11 cellular contexts compared by ENCODE assay signal in the genomic region with DNA sequence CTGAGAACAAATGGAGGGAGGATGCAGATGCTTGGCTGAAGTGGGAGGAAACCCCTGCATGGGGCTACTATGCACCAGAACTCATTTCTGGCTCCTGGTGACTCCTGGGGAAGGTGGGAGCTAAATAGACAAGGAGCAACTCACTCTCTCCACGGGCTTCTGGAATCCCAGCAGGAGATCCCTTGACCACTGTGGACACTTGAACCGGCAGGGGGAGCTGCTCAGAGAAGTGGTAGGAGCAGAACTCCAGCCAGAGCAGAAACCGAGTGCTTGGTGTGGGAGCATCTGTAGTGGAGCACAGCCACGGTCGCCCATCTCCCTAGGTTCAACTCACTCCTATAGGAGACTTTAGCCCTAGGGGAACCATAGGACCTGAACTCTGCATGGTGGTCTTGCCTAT.
DNase-seq lines count a peak whose midpoint lies in the region; ATAC-seq lines count a peak whose summit lies in the region.
"Had no signal": no experiment of that assay in that cellular context is flagged by ENCODE, and none has a peak within 500 bp of the region (broad histone marks: within the 10 kb centered on the region; RNA-seq: fewer than 3 reads in every experiment).

No MANE protein-coding gene starts in this region.

- no peaks in the 10 kb centered on the region for H3K27me3 ChIP-seq in mesendoderm (ENCODE audit: insufficient read depth, low read length, poor library complexity)

- no peak overlapping the region for H4K5ac ChIP-seq in mesendoderm (ENCODE audit: low read length)

- H3K56ac ChIP-seq in mesendoderm (ENCODE audit: low read length): no peak overlapping the region

- H3K18ac ChIP-seq in mesendoderm (ENCODE audit: low read length): no peak overlapping the region

- no peaks in the 10 kb centered on the region for H3K79me1 ChIP-seq in mesendoderm (ENCODE audit: low read length)

- no peak overlapping the region for H3K4me2 ChIP-seq in mesendoderm (ENCODE audit: low read length)

- no peaks in the 10 kb centered on the region for H3K36me3 ChIP-seq in mesendoderm (ENCODE audit: control insufficient read depth, insufficient read depth, low read length)
- H3K36me3 ChIP-seq: tibial artery had no signal

- no peak overlapping the region for H2BK15ac ChIP-seq in mesendoderm (replicated peaks; ENCODE audit: low read depth)

- H2BK5ac ChIP-seq in mesendoderm (ENCODE audit: low read length): no peak overlapping the region

- WGBS in mesendoderm (ENCODE audit: extremely low coverage, insufficient coverage, low lambda C conversion rate): no CpG with 5 or more reads among the region's 5 CpGs

- peak; percentile 69 for DNase-seq in NCI-H82 (lab: John Stamatoyannopoulos, UW)
- DNase-seq in NCI-H82 treated with DMSO at 0.1 percent for 48 hours (lab: John Stamatoyannopoulos, UW; ENCODE audit: unreplicated experiment): no peak
- DNase-seq in HUDEP-2 (lab: John Stamatoyannopoulos, UW; ENCODE audit: unreplicated experiment in 76 of 76): peak in 44 of 76 experiments; percentile 1 to 53 (median 24)
- peak; percentile 45 for DNase-seq in UCSD-AML1 (lab: John Stamatoyannopoulos, UW; ENCODE audit: unreplicated experiment)
- DNase-seq in mesendoderm: peak; percentile 75
- DNase-seq: mesenchymal stem cell, NCI-H1694, tibial artery had no signal

- H3K23ac ChIP-seq in mesendoderm (ENCODE audit: low read length): no peak overlapping the region

- no peaks in the 10 kb centered on the region for H3K4me1 ChIP-seq in mesendoderm (ENCODE audit: control insufficient read depth, low read depth, low read length)
- H3K4me1 ChIP-seq: tibial artery had no signal

- no peak overlapping the region for H2AK5ac ChIP-seq in mesendoderm (ENCODE audit: low read length)

- H3K4ac ChIP-seq in mesendoderm (ENCODE audit: low read depth, low read length): no peak overlapping the region

- no peak overlapping the region for H3K4me3 ChIP-seq in mesendoderm (ENCODE audit: low read length)
- H3K4me3 ChIP-seq: tibial artery had no signal

- no peak for ATAC-seq in GM21786 (IDR thresholded peaks at IDR 0.05; ENCODE audit: unreplicated experiment)
- ATAC-seq in esophagus mucosa: no peak
- ATAC-seq in HG03342 (IDR thresholded peaks at IDR 0.05; ENCODE audit: unreplicated experiment): no peak

- H3K9ac ChIP-seq in mesendoderm (ENCODE audit: low read length): no peak overlapping the region

- H3K27ac ChIP-seq in mesendoderm (ENCODE audit: low read depth, low read length): no peak overlapping the region
- H3K27ac ChIP-seq: tibial artery had no signal

- no peak overlapping the region for H4K8ac ChIP-seq in mesendoderm (ENCODE audit: low read depth, low read length)

- H3K79me2 ChIP-seq in mesendoderm (ENCODE audit: control insufficient read depth, insufficient read depth, low read length): no peaks in the 10 kb centered on the region

- H2BK120ac ChIP-seq in mesendoderm (ENCODE audit: low read depth, low read length): no peak overlapping the region
